Comparison of ENCODE assay signal across 18 cellular contexts in the genomic region with DNA sequence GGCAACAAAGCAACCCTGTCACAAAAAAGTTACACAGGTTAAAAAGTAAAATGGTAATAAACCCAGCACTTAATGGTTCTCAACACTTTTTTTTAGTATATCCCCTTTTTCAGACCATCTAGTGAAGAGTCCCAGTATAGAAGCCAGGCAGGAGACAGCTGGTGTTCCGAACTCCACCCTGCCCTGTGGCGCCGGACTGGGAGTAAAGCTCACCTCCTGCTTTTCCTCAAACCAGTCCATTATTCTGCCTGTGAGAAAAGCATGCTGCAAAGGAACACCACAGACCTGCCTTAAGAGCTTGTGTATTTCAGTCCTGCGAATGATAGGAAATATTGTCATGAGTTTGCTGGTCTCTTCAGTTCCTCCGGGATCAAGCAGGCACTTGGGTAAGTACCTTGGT.
DNase-seq lines count a peak whose midpoint lies in the region; ATAC-seq, FAIRE-seq and TF ChIP-seq lines count a peak whose summit lies in the region.
"Had no signal": no experiment of that assay in that cellular context is flagged by ENCODE, and none has a peak within 500 bp of the region (broad histone marks: within the 10 kb centered on the region; RNA-seq: fewer than 3 reads in every experiment).

No MANE protein-coding gene starts in this region.

- H2BK5ac ChIP-seq in H9 (ENCODE audit: insufficient read length, low read length) = no peak overlapping the region

- no peak overlapping the region for H4K8ac ChIP-seq in H9 (replicated peaks; ENCODE audit: insufficient read length, low read depth, low read length)

- H3K4me2 ChIP-seq in H9 (ENCODE audit: insufficient read depth, insufficient read length, low read length) = no peak overlapping the region
- H3K4me2 ChIP-seq: PC-9 had no signal

- TF ChIP-seq POLR2A in transverse colon (IDR thresholded peaks at IDR 0.05) = no peak
- TF ChIP-seq POLR2A in GM12891 (IDR thresholded peaks at IDR 0.05; ENCODE audit: low read depth, low read length) = no peak

- no peak overlapping the region for H3K18ac ChIP-seq in H9 (ENCODE audit: insufficient read length, low read depth, low read length)

- H4K20me1 ChIP-seq in H9 (ENCODE audit: control insufficient read depth, insufficient read depth, insufficient read length) = no peaks in the 10 kb centered on the region

- H2BK15ac ChIP-seq in H9 (ENCODE audit: low read depth, low read length) = no peak overlapping the region

- H3K36me3 Mint-ChIP-seq in activated naive CD4-positive, alpha-beta T cell treated with anti-CD3 and anti-CD28 coated beads, Interleukin-2, amount 50 U/mL, for 24 hours = peaks cover 31% of the 10 kb centered on the region
- H3K36me3 Mint-ChIP-seq in H9 (ENCODE audit: insufficient read depth in 1 of 3, low read depth in 3 of 3) = peaks cover 34 to 72% (median 59%) of the 10 kb centered on the region in 3 experiments
- peaks cover 47% of the 10 kb centered on the region for H3K36me3 Mint-ChIP-seq in neural crest cell (ENCODE audit: low read depth)

- H3K27me3 ChIP-seq in H9 (ENCODE audit: insufficient read depth, low read length) (no peaks in the 10 kb centered on the region), transverse colon (no peaks in the 10 kb centered on the region)

- no peak overlapping the region for H3T11ph ChIP-seq in H9 (ENCODE audit: low read length)

- peaks cover 0 to 39% (median 17%) of the 10 kb centered on the region in 4 donors for H3K36me3 ChIP-seq in transverse colon

- no peak for DNase-seq in activated naive CD4-positive, alpha-beta T cell (lab: John Stamatoyannopoulos, UW)
- DNase-seq in H9 = no peak
- DNase-seq in RWPE1 (ENCODE audit: low spot score) = no peak
- no peak for DNase-seq in neural crest cell (ENCODE audit: low read depth, low spot score)
- no peak for DNase-seq in transverse colon
- DNase-seq in GM12891 (ENCODE audit: insufficient read length, low spot score) = no peak
- DNase-seq: CD8-positive, alpha-beta T cell; Karpas-422; MV-4-11; NCI-H1436; NCI-H2081; NCI-H226; NCI-H526 treated with DMSO at 0.1 percent for 48 hours; PC-9 had no signal

- H3K56ac ChIP-seq in H9 (ENCODE audit: insufficient read length, low read depth, low read length) = no peak overlapping the region

- H2BK20ac ChIP-seq in H9 (ENCODE audit: low read depth, low read length, poor library complexity, severe bottlenecking) = no peak overlapping the region

- H2AK5ac ChIP-seq in H9 (ENCODE audit: insufficient read length, low read length) = no peak overlapping the region

- intact Hi-C loops in transverse colon (cut with DNase I; ENCODE audit: low total_unique reads) = no loop called here

- FAIRE-seq in GM12891 (lab: Jason Lieb, UNC) = no peak
- FAIRE-seq: H54 had no signal

- POLR2A ChIA-PET in RWPE1 (lab: Yijun Ruan, JAX; ENCODE audit: low non-redundant PET) = no interaction called here

- H2BK12ac ChIP-seq in H9 (ENCODE audit: insufficient read length, low read depth, low read length) = no peak overlapping the region

- WGBS in H9 (ENCODE audit: extremely low coverage, insufficient read length, low lambda C conversion rate) = no CpG with 5 or more reads among the region's 5 CpGs
- 96% methylated on average over 5 of the region's 5 CpGs; no CpG with 5 or more reads in 1 of the 2 donors for WGBS in transverse colon (ENCODE audit: low coverage in 1 of 2), 2 donors

- no peak overlapping the region for H4K91ac ChIP-seq in H9 (ENCODE audit: insufficient read length, low read depth, low read length)

- H3K79me2 ChIP-seq in H9 (ENCODE audit: insufficient read depth, low read length) = no peaks in the 10 kb centered on the region

- H3K27ac Mint-ChIP-seq in activated naive CD4-positive, alpha-beta T cell treated with anti-CD3 and anti-CD28 coated beads, Interleukin-2, amount 50 U/mL, for 24 hours = peak overlapping the region; percentile 88
- H3K27ac Mint-ChIP-seq in H9 (peak overlapping the region in 2 of 3 experiments; percentile 37 to 38; a peak in 3 of 7 replicates), neural crest cell (ENCODE audit: unreplicated experiment) (no peak overlapping the region)
- H3K27ac Mint-ChIP-seq: CD8-positive, alpha-beta T cell had no signal

- H3K27me3 Mint-ChIP-seq in activated naive CD4-positive, alpha-beta T cell treated with anti-CD3 and anti-CD28 coated beads, Interleukin-2, amount 50 U/mL, for 24 hours = no peaks in the 10 kb centered on the region
- H3K27me3 Mint-ChIP-seq in H9 (ENCODE audit: low read depth) = no peaks in the 10 kb centered on the region
- peaks cover 2% of the 10 kb centered on the region for H3K27me3 Mint-ChIP-seq in neural crest cell (ENCODE audit: low read depth)

- no peak for TF ChIP-seq EP300 in transverse colon (IDR thresholded peaks at IDR 0.05; ENCODE audit: low read depth)

- ATAC-seq in GM18519 (IDR thresholded peaks at IDR 0.05; ENCODE audit: low FRiP score, unreplicated experiment) = no peak
- ATAC-seq: CD8-positive, alpha-beta T cell; Right ventricle myocardium inferior had no signal

- no peak overlapping the region for H3K27ac ChIP-seq in H9 (ENCODE audit: insufficient read length, low read depth, low read length)
- H3K27ac ChIP-seq in RWPE1 = peak overlapping the region; percentile 14
- H3K27ac ChIP-seq in transverse colon = no peak overlapping the region
- H3K27ac ChIP-seq: PC-9 had no signal

- no peaks in the 10 kb centered on the region for H3K9me3 Mint-ChIP-seq in activated naive CD4-positive, alpha-beta T cell treated with anti-CD3 and anti-CD28 coated beads, Interleukin-2, amount 50 U/mL, for 24 hours
- H3K9me3 Mint-ChIP-seq in H9 (peaks cover 5 to 10% of the 10 kb centered on the region in 2 experiments; a peak in 4 of 5 replicates), neural crest cell (no peaks in the 10 kb centered on the region)
- H3K9me3 Mint-ChIP-seq: CD8-positive, alpha-beta T cell had no signal

- no peak overlapping the region for H2BK120ac ChIP-seq in H9 (ENCODE audit: low read depth, low read length, poor library complexity, severe bottlenecking)

- no peak overlapping the region for H3K14ac ChIP-seq in H9 (ENCODE audit: insufficient read depth, low read length)

- no peak overlapping the region for H3K4me3 ChIP-seq in transverse colon
- H3K4me3 ChIP-seq: PC-9 had no signal

- H3K4me1 ChIP-seq in H9 (ENCODE audit: insufficient read depth, low read length) (peaks cover 5% of the 10 kb centered on the region), transverse colon (no peaks in the 10 kb centered on the region)

- H3K4me1 Mint-ChIP-seq in activated naive CD4-positive, alpha-beta T cell treated with anti-CD3 and anti-CD28 coated beads, Interleukin-2, amount 50 U/mL, for 24 hours = no peaks in the 10 kb centered on the region
- H3K4me1 Mint-ChIP-seq in H9 (peaks cover 17 to 19% of the 10 kb centered on the region in 2 experiments), neural crest cell (no peaks in the 10 kb centered on the region)

- no peaks in the 10 kb centered on the region for H3K23me2 ChIP-seq in H9 (ENCODE audit: insufficient read length, low read depth, low read length, poor library complexity, severe bottlenecking)

- H3K9me3 ChIP-seq in H9 (ENCODE audit: control insufficient read depth, low read depth, low read length) (no peaks in the 10 kb centered on the region), transverse colon (no peaks in the 10 kb centered on the region)

- CTCF ChIA-PET in RWPE1 (lab: Yijun Ruan, JAX) = no interaction called here

- TF ChIP-seq CTCF in H9 (conservative IDR thresholded peaks at IDR 0.05) = no peak
- TF ChIP-seq CTCF in RWPE1 (conservative IDR thresholded peaks at IDR 0.05; ENCODE audit: low read depth) = no peak
- no peak for TF ChIP-seq CTCF in neural crest cell (conservative IDR thresholded peaks at IDR 0.05)
- no peak for TF ChIP-seq CTCF in transverse colon (IDR thresholded peaks at IDR 0.05)

- in situ Hi-C loops in transverse colon (cut with MboI; ENCODE audit: low pct_ligation_motif_present in 1 of 4, low pct_unique_long_range_greater_than_20kb in 1 of 4, low sequenced_read_pairs in 3 of 4) = no loop called here

- H3K4ac ChIP-seq in H9 (ENCODE audit: low read depth, low read length) = no peak overlapping the region

- no peak overlapping the region for H3K9ac ChIP-seq in H9 (ENCODE audit: extremely low read depth, insufficient read length, low read length)

- no peak overlapping the region for H3K4me3 Mint-ChIP-seq in activated naive CD4-positive, alpha-beta T cell treated with anti-CD3 and anti-CD28 coated beads, Interleukin-2, amount 50 U/mL, for 24 hours
- no peak overlapping the region for H3K4me3 Mint-ChIP-seq in H9
- peak overlapping the region; percentile 34 for H3K4me3 Mint-ChIP-seq in neural crest cell
- H3K4me3 Mint-ChIP-seq: CD8-positive, alpha-beta T cell had no signal

- H4K5ac ChIP-seq in H9 (ENCODE audit: insufficient read length, low read depth, low read length) = no peak overlapping the region

- no peak overlapping the region for H2AFZ ChIP-seq in H9 (ENCODE audit: low read length)
- H2AFZ ChIP-seq: PC-9 had no signal

- no peaks in the 10 kb centered on the region for H3K79me1 ChIP-seq in H9 (ENCODE audit: insufficient read depth, low read depth, low read length, poor library complexity, severe bottlenecking)

- no peak overlapping the region for H3K23ac ChIP-seq in H9 (ENCODE audit: insufficient read length, low read depth, low read length)

TF ChIP-seq in GM12891, 5 proteins besides CTCF, POLR2A, EP300 and RAD21:
- no peak for TF ChIP-seq PAX5 (IDR thresholded peaks at IDR 0.05; ENCODE audit: insufficient read depth, low read length, severe bottlenecking)
- TF ChIP-seq POU2F2 (IDR thresholded peaks at IDR 0.05; ENCODE audit: low read depth, low read length) = no peak
- no peak for TF ChIP-seq SPI1 (IDR thresholded peaks at IDR 0.05; ENCODE audit: low read depth, low read length)
- TF ChIP-seq TAF1 (IDR thresholded peaks at IDR 0.05; ENCODE audit: low read depth, low read length) = no peak
- no peak for TF ChIP-seq POLR2AphosphoS5 (IDR thresholded peaks at IDR 0.05; ENCODE audit: low read depth, low read length)
